11 cellular contexts compared by ENCODE assay signal in the genomic region with DNA sequence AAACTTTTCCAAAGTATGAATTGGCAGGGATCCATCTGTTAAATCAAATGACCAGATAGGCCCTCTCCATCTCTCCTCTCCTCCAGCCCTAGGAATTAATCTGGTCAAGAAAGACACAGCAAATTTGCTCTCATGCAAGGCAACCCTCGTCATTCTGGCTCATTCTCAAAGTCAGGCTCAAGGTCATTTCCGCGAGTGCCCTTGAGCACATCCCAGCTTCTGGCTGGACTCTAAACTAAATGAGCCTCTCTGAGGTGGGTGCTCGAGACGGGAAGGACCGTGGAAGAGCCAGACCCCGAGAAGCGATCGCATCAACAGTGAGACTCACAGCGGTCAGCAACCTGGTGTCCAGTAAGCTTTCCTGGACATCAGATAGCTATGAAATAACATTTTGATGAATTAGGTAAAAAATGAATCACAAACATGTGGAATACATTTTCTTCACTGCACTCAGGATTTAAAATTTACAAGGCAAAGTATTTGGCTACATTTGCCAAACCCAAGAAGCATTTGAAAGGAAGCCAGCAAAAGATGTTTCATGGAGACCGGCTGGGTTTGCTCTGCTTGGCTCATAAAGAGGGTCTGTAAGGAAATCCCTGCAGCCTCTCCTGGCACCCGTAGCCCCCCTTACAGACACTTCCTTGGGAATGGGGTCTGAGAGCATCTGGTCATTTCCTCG.
DNase-seq lines count a peak whose midpoint lies in the region; ATAC-seq and TF ChIP-seq lines count a peak whose summit lies in the region.
"Had no signal": no experiment of that assay in that cellular context is flagged by ENCODE, and none has a peak within 500 bp of the region (broad histone marks: within the 10 kb centered on the region; RNA-seq: fewer than 3 reads in every experiment).

No MANE protein-coding gene starts in this region.

- no peak for ATAC-seq in HG02642 (IDR thresholded peaks at IDR 0.05; ENCODE audit: poor library complexity, unreplicated experiment)
- ATAC-seq in GM19452 (IDR thresholded peaks at IDR 0.05; ENCODE audit: unreplicated experiment) = no peak

- no peak overlapping the region for H2BK5ac ChIP-seq in mesenchymal stem cell (ENCODE audit: low read depth, low read length, poor library complexity, severe bottlenecking)

- no peak overlapping the region for H3K4me2 ChIP-seq in mesenchymal stem cell (ENCODE audit: low read length, poor library complexity, severe bottlenecking)

- no peak overlapping the region for H2AK5ac ChIP-seq in mesenchymal stem cell (ENCODE audit: low read length, severe bottlenecking)

- H2BK15ac ChIP-seq in mesenchymal stem cell (ENCODE audit: low read depth, poor library complexity, severe bottlenecking) = no peak overlapping the region

- TF ChIP-seq POLR2A in testis (IDR thresholded peaks at IDR 0.05) = no peak

- H3K27me3 ChIP-seq in mesenchymal stem cell (ENCODE audit: control insufficient read depth in 1 of 2, insufficient read depth in 1 of 2, low read length in 2 of 2) = peaks cover 5 to 44% of the 10 kb centered on the region in 2 experiments
- H3K27me3 ChIP-seq in testis = no peaks in the 10 kb centered on the region

- H3K4me1 ChIP-seq in mesenchymal stem cell (ENCODE audit: control insufficient read depth, insufficient read depth, low read depth, low read length) = peaks cover 4% of the 10 kb centered on the region
- peaks cover 6% of the 10 kb centered on the region for H3K4me1 ChIP-seq in testis

- H3K9me3 ChIP-seq in mesenchymal stem cell (ENCODE audit: control insufficient read depth, low read length) = no peaks in the 10 kb centered on the region
- no peaks in the 10 kb centered on the region for H3K9me3 ChIP-seq in testis
- H3K9me3 ChIP-seq: mucosa of descending colon had no signal

- no peak overlapping the region for H3K27ac Mint-ChIP-seq in activated T-cell treated with anti-CD3 and anti-CD28 coated beads, Interleukin-2, amount 50 U/mL, for 24 hours
- peak overlapping the region; percentile 42 to 77 (median 56) for H3K27ac Mint-ChIP-seq in brain

- peak overlapping the region; percentile 51 for H3K9ac ChIP-seq in mesenchymal stem cell (ENCODE audit: low read length)

- H3K36me3 ChIP-seq in mesenchymal stem cell (ENCODE audit: control insufficient read depth in 1 of 2, insufficient read depth in 2 of 2, low read depth in 1 of 2, low read length in 2 of 2) (no peaks in the 10 kb centered on the region), testis (ENCODE audit: low read depth, missing control alignments) (no peaks in the 10 kb centered on the region)

- DNase-seq in activated T-cell treated with anti-CD3 and anti-CD28 coated beads, Interleukin-2, amount 50 U/mL, for 24 hours = no peak
- DNase-seq in activated T-cell treated with anti-CD3 and anti-CD28 coated beads, Interleukin-2, amount 50 U/mL, for 1 hour = no peak
- DNase-seq in mesenchymal stem cell (no peak), testis (peak; percentile 28), RPMI8226 (no peak)
- DNase-seq: activated gamma-delta T cell, NCI-H526 treated with DMSO at 0.1 percent for 48 hours had no signal

- peaks cover 33% of the 10 kb centered on the region for H3K27me3 Mint-ChIP-seq in activated T-cell treated with anti-CD3 and anti-CD28 coated beads, Interleukin-2, amount 50 U/mL, for 24 hours
- no peaks in the 10 kb centered on the region for H3K27me3 Mint-ChIP-seq in brain

- H3K4me3 Mint-ChIP-seq in activated T-cell treated with anti-CD3 and anti-CD28 coated beads, Interleukin-2, amount 50 U/mL, for 24 hours = peak overlapping the region; percentile 59
- H3K4me3 Mint-ChIP-seq in brain = peak overlapping the region in 1 of 5 experiments; percentile 17

- no peak overlapping the region for H4K8ac ChIP-seq in mesenchymal stem cell (ENCODE audit: low read length)

- H3K4me1 Mint-ChIP-seq in activated T-cell treated with anti-CD3 and anti-CD28 coated beads, Interleukin-2, amount 50 U/mL, for 24 hours (ENCODE audit: low read depth) = peaks cover 10% of the 10 kb centered on the region
- H3K4me1 Mint-ChIP-seq in brain = peaks cover 61% of the 10 kb centered on the region

- H3K4me3 ChIP-seq in mesenchymal stem cell (ENCODE audit: insufficient read depth in 1 of 2, low read depth in 1 of 2, low read length in 2 of 2) = peak overlapping the region in 1 of 2 experiments; percentile 77
- peak overlapping the region; percentile 15 to 40 for H3K4me3 ChIP-seq in testis
- H3K4me3 ChIP-seq: mucosa of descending colon had no signal

- H2AFZ ChIP-seq in mesenchymal stem cell (ENCODE audit: low read depth, low read length) = no peak overlapping the region

- no peak overlapping the region for H3K14ac ChIP-seq in mesenchymal stem cell (ENCODE audit: low read length in 2 of 2)

- H3K4ac ChIP-seq in mesenchymal stem cell (ENCODE audit: low read depth in 1 of 2, low read length in 2 of 2) = no peak overlapping the region

- H3K23ac ChIP-seq in mesenchymal stem cell (ENCODE audit: low read length in 2 of 2) = no peak overlapping the region

- 91% methylated on average over 12 of the region's 13 CpGs for WGBS in mesenchymal stem cell
- WGBS in testis, 2 donors = 19 to 31% methylated on average over 11 to 13 of the region's 13 CpGs

- H3K18ac ChIP-seq in mesenchymal stem cell (ENCODE audit: low read depth in 1 of 2, low read length in 2 of 2) = no peak overlapping the region

- H4K91ac ChIP-seq in mesenchymal stem cell (ENCODE audit: low read length) = no peak overlapping the region

- no peaks in the 10 kb centered on the region for H3K9me3 Mint-ChIP-seq in activated T-cell treated with anti-CD3 and anti-CD28 coated beads, Interleukin-2, amount 50 U/mL, for 24 hours
- peaks cover 0 to 9% (median 3%) of the 10 kb centered on the region in 5 experiments for H3K9me3 Mint-ChIP-seq in brain

- no peak overlapping the region for H2BK120ac ChIP-seq in mesenchymal stem cell (ENCODE audit: low read depth, low read length)

- intact Hi-C loops in testis (cut with DNase I; ENCODE audit: low total_unique reads) = no loop called here

- no peaks in the 10 kb centered on the region for H3K79me1 ChIP-seq in mesenchymal stem cell (replicated peaks; ENCODE audit: low read length, poor library complexity, severe bottlenecking)

- H3K36me3 Mint-ChIP-seq in activated T-cell treated with anti-CD3 and anti-CD28 coated beads, Interleukin-2, amount 50 U/mL, for 24 hours (ENCODE audit: low read depth) = no peaks in the 10 kb centered on the region
- H3K36me3 Mint-ChIP-seq in brain = no peaks in the 10 kb centered on the region

- TF ChIP-seq CTCF in brain (conservative IDR thresholded peaks at IDR 0.05) (no peak), testis (IDR thresholded peaks at IDR 0.05) (no peak)

- H3K27ac ChIP-seq in mesenchymal stem cell (ENCODE audit: low read length, poor library complexity, severe bottlenecking) (no peak overlapping the region), testis (peak overlapping the region in 1 of 2 donors; percentile 51)

- no peak overlapping the region for H2BK12ac ChIP-seq in mesenchymal stem cell (ENCODE audit: low read length in 2 of 2)
